ENCODE assay signal across 15 cellular contexts in the genomic region with DNA sequence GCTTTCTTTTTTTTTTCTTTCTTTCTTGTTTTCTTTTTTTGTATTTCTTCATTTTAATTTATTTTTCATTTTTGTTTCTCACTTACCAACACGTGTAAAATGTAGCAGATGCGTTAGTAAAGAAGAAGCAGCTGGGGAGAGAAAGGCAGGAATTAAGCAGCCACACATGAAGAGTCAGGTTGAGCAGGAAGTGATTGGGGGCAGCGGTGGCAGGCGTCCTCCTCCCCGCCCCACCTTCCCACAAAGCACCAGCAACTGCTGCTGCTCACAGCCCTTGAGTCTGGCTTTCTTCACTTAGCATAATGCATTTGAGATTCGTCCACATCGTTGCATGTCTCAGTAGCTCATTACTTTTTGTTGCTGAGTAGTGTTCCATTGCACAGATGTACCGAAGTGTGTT. TPM values are rescaled to one million over a fixed set of nuclear protein-coding genes. Genes with fewer than 3 reads are reported as not detected.
DNase-seq lines count a peak whose midpoint lies in the region; ATAC-seq and TF ChIP-seq lines count a peak whose summit lies in the region.
"Had no signal": no experiment of that assay in that cellular context is flagged by ENCODE, and none has a peak within 500 bp of the region (broad histone marks: within the 10 kb centered on the region; RNA-seq: fewer than 3 reads in every experiment).

No MANE protein-coding gene starts in this region.

- no peaks in the 10 kb centered on the region for H3K36me3 Mint-ChIP-seq in CD4-positive, alpha-beta T cell (ENCODE audit: low read depth)
- no peaks in the 10 kb centered on the region for H3K36me3 Mint-ChIP-seq in activated CD8-positive, alpha-beta T cell treated with anti-CD3 and anti-CD28 coated beads, Interleukin-2, amount 10 ng/mL, durations not matched to agents 7 days and 5 days (ENCODE audit: low read depth)

- no peak overlapping the region for H3K4me3 Mint-ChIP-seq in CD4-positive, alpha-beta T cell
- peak overlapping the region; percentile 34 for H3K4me3 Mint-ChIP-seq in activated CD8-positive, alpha-beta T cell treated with anti-CD3 and anti-CD28 coated beads, Interleukin-2, amount 10 ng/mL, durations not matched to agents 7 days and 5 days
- H3K4me3 Mint-ChIP-seq: H9 had no signal

- no peak overlapping the region for H3K4me3 ChIP-seq in tibial nerve
- H3K4me3 ChIP-seq: adrenal gland, heart right ventricle had no signal

- POLR2A ChIA-PET in CD4-positive, alpha-beta T cell (lab: Charles Lee): no interaction called here
- POLR2A ChIA-PET in activated CD8-positive, alpha-beta T cell treated with anti-CD3 and anti-CD28 coated beads, Interleukin-2, amount 10 ng/mL, durations not matched to agents 7 days and 5 days (lab: Charles Lee): interaction anchor here (0.9 kb wide), 1 partner anchor 11 kb away, joined by 4 read pairs; no protein-coding TSS in a partner anchor

- H3K9me3 ChIP-seq in CD4-positive, alpha-beta T cell (ENCODE audit: control insufficient read depth, low read length): no peaks in the 10 kb centered on the region
- H3K9me3 ChIP-seq in tibial nerve: no peaks in the 10 kb centered on the region
- H3K9me3 ChIP-seq: adrenal gland, heart right ventricle had no signal

- no peaks in the 10 kb centered on the region for H3K36me3 ChIP-seq in tibial nerve
- H3K36me3 ChIP-seq: adrenal gland, heart right ventricle had no signal

- WGBS in tibial nerve, 2 donors: 60 to 68% methylated on average over 8 of the region's 8 CpGs

- H3K27me3 ChIP-seq in CD4-positive, alpha-beta T cell (ENCODE audit: control insufficient read depth, insufficient read depth, low read length): no peaks in the 10 kb centered on the region
- H3K27me3 ChIP-seq in tibial nerve: no peaks in the 10 kb centered on the region
- H3K27me3 ChIP-seq: adrenal gland, heart right ventricle had no signal

- no peak overlapping the region for H3K27ac ChIP-seq in CD4-positive, alpha-beta T cell (ENCODE audit: low read depth, low read length)
- no peak overlapping the region for H3K27ac ChIP-seq in tibial nerve
- H3K27ac ChIP-seq: adrenal gland, heart right ventricle had no signal

- intact Hi-C loops in CD4-positive, alpha-beta T cell (cut with DNase I, micrococcal nuclease): no loop called here

- no peak for TF ChIP-seq CTCF in CD4-positive, alpha-beta T cell (IDR thresholded peaks at IDR 0.05)
- no peak for TF ChIP-seq CTCF in tibial nerve (IDR thresholded peaks at IDR 0.05)

- H3K27me3 Mint-ChIP-seq in CD4-positive, alpha-beta T cell: no peaks in the 10 kb centered on the region
- peaks cover 22% of the 10 kb centered on the region for H3K27me3 Mint-ChIP-seq in activated CD8-positive, alpha-beta T cell treated with anti-CD3 and anti-CD28 coated beads, Interleukin-2, amount 10 ng/mL, durations not matched to agents 7 days and 5 days (ENCODE audit: low read depth)

- H3K4me1 ChIP-seq in tibial nerve: no peaks in the 10 kb centered on the region
- H3K4me1 ChIP-seq: adrenal gland had no signal

- ATAC-seq in CD4-positive, alpha-beta T cell (ENCODE audit: poor library complexity): peak; percentile 56
- peak; percentile 41 for ATAC-seq in GM18868 (IDR thresholded peaks at IDR 0.05; ENCODE audit: unreplicated experiment)
- ATAC-seq in HG03571 (IDR thresholded peaks at IDR 0.05; ENCODE audit: unreplicated experiment): peak; percentile 56
- peak; percentile 95 for ATAC-seq in activated CD8-positive, alpha-beta T cell treated with anti-CD3 and anti-CD28 coated beads, Interleukin-2, amount 10 ng/mL, durations not matched to agents 7 days and 5 days
- no peak for ATAC-seq in HG02763 (IDR thresholded peaks at IDR 0.05; ENCODE audit: unreplicated experiment)
- ATAC-seq: heart right ventricle, Panc1 had no signal

- no peak for TF ChIP-seq POLR2A in tibial nerve (IDR thresholded peaks at IDR 0.05)

- DNase-seq in CD4-positive, alpha-beta T cell: peak in 3 of 10 experiments; percentile 3 to 17 (median 5)
- peak; percentile 75 for DNase-seq in activated CD8-positive, alpha-beta T cell treated with anti-CD3 and anti-CD28 coated beads, Interleukin-2, amount 10 ng/mL, durations not matched to agents 7 days and 5 days
- DNase-seq in NCI-H1694 treated with DMSO at 0.1 percent for 48 hours (lab: John Stamatoyannopoulos, UW) (no peak), AG08396 (ENCODE audit: low spot score) (no peak), tibial nerve (ENCODE audit: low spot score in 2 of 2) (no peak)
- DNase-seq: adrenal gland; effector CD8-positive, alpha-beta T cell; H9; heart right ventricle; mammary epithelial cell; NCI-H2029 had no signal

- H3K9me3 Mint-ChIP-seq in CD4-positive, alpha-beta T cell: no peaks in the 10 kb centered on the region
- no peaks in the 10 kb centered on the region for H3K9me3 Mint-ChIP-seq in activated CD8-positive, alpha-beta T cell treated with anti-CD3 and anti-CD28 coated beads, Interleukin-2, amount 10 ng/mL, durations not matched to agents 7 days and 5 days (ENCODE audit: insufficient read depth)
- H3K9me3 Mint-ChIP-seq: H9 had no signal

- H3K27ac Mint-ChIP-seq in CD4-positive, alpha-beta T cell: no peak overlapping the region
- H3K27ac Mint-ChIP-seq in activated CD8-positive, alpha-beta T cell treated with anti-CD3 and anti-CD28 coated beads, Interleukin-2, amount 10 ng/mL, durations not matched to agents 7 days and 5 days: no peak overlapping the region
- H3K27ac Mint-ChIP-seq: H9 had no signal

- peaks cover 18% of the 10 kb centered on the region for H3K4me1 Mint-ChIP-seq in CD4-positive, alpha-beta T cell (ENCODE audit: low read depth)
- peaks cover 27% of the 10 kb centered on the region for H3K4me1 Mint-ChIP-seq in activated CD8-positive, alpha-beta T cell treated with anti-CD3 and anti-CD28 coated beads, Interleukin-2, amount 10 ng/mL, durations not matched to agents 7 days and 5 days (ENCODE audit: low read depth)

- no peak for TF ChIP-seq EP300 in tibial nerve (IDR thresholded peaks at IDR 0.05)

- CTCF ChIA-PET in CD4-positive, alpha-beta T cell (lab: Charles Lee): no interaction called here
- CTCF ChIA-PET in activated CD8-positive, alpha-beta T cell treated with anti-CD3 and anti-CD28 coated beads, Interleukin-2, amount 10 ng/mL, durations not matched to agents 7 days and 5 days (lab: Charles Lee): interaction anchor here (0.6 kb wide), 1 partner anchor 229 kb away, joined by 3 read pairs; no protein-coding TSS in a partner anchor

RNA-seq across cellular contexts. Expression of a gene that starts 30.1 kb away (rescaled TPM):
- total RNA-seq in CD4-positive, alpha-beta T cell: under 1 TPM; 0.08 to 0.11 TPM
- under 1 TPM; 0.29 to 0.45 TPM for total RNA-seq in activated CD8-positive, alpha-beta T cell treated with anti-CD3 and anti-CD28 coated beads, Interleukin-2, amount 10 ng/mL, durations not matched to agents 7 days and 5 days
- 1 to 10 TPM in 2 of 4 donors, under 1 TPM in 2; 0.30 to 1.4 (median 1.1) TPM for total RNA-seq in tibial nerve
